ENCODE assay signal across 23 cellular contexts in genomic region chr15:55420171-55420871, GRCh38. TPM values are rescaled to one million over a fixed set of nuclear protein-coding genes. Genes with fewer than 3 reads are reported as not detected.
A peak's percentile ranks its signal among the peaks of the same experiment; 100 is the strongest.
DNase-seq lines count a peak whose midpoint lies in the region; ATAC-seq lines count a peak whose summit lies in the region.
"Had no signal": no experiment of that assay in that cellular context is flagged by ENCODE, and none has a peak within 500 bp of the region (broad histone marks: within the 10 kb centered on the region; RNA-seq: fewer than 3 reads in every experiment).

No MANE protein-coding gene starts in this region.

- no peaks in the 10 kb centered on the region for H3K36me3 Mint-ChIP-seq in activated T-helper 17 cell treated with anti-CD3 and anti-CD28 coated beads, Interleukin-2, amount 50 U/mL, for 72 hours (ENCODE audit: low read depth)
- H3K36me3 Mint-ChIP-seq: CD4-positive, CD25-positive, alpha-beta regulatory T cell had no signal

- H3K9me3 Mint-ChIP-seq in activated T-helper 17 cell treated with anti-CD3 and anti-CD28 coated beads, Interleukin-2, amount 50 U/mL, for 72 hours: no peaks in the 10 kb centered on the region
- H3K9me3 Mint-ChIP-seq: CD4-positive, CD25-positive, alpha-beta regulatory T cell had no signal

- no peak overlapping the region for H3K27ac Mint-ChIP-seq in activated T-helper 17 cell treated with anti-CD3 and anti-CD28 coated beads, Interleukin-2, amount 50 U/mL, for 72 hours
- H3K27ac Mint-ChIP-seq: CD4-positive, CD25-positive, alpha-beta regulatory T cell; T-helper 17 cell had no signal

- ATAC-seq in HG03439 (IDR thresholded peaks at IDR 0.05; ENCODE audit: unreplicated experiment) (no peak), HG03280 (IDR thresholded peaks at IDR 0.05; ENCODE audit: unreplicated experiment) (no peak)
- no peak for ATAC-seq in activated T-helper 17 cell treated with anti-CD3 and anti-CD28 coated beads, Interleukin-2, amount 50 U/mL, for 72 hours (replicated peaks)
- ATAC-seq: Right ventricle myocardium inferior, SK-N-SH treated with all-trans-retinoic acid at 6 μM for 48 hours, T-helper 17 cell had no signal

- H3K4me3 Mint-ChIP-seq in activated T-helper 17 cell treated with anti-CD3 and anti-CD28 coated beads, Interleukin-2, amount 50 U/mL, for 72 hours: no peak overlapping the region
- H3K4me3 Mint-ChIP-seq: CD4-positive, CD25-positive, alpha-beta regulatory T cell; T-helper 17 cell had no signal

- H3K4me1 Mint-ChIP-seq in activated T-helper 17 cell treated with anti-CD3 and anti-CD28 coated beads, Interleukin-2, amount 50 U/mL, for 72 hours: no peaks in the 10 kb centered on the region
- H3K4me1 Mint-ChIP-seq: CD4-positive, CD25-positive, alpha-beta regulatory T cell; T-helper 17 cell had no signal

- DNase-seq in NCI-H82 (lab: John Stamatoyannopoulos, UW) (peak; percentile 14), NCI-H82 treated with DMSO at 0.1 percent for 48 hours (lab: John Stamatoyannopoulos, UW; ENCODE audit: unreplicated experiment) (no peak), NCI-H1694 treated with DMSO at 0.1 percent for 48 hours (lab: John Stamatoyannopoulos, UW) (peak; percentile 61), NOMO-1 treated with dmso at 0.1 percent for 144 hours (lab: John Stamatoyannopoulos, UW; ENCODE audit: unreplicated experiment) (peak; percentile 8), T1000 (lab: John Stamatoyannopoulos, UW) (no peak)
- DNase-seq: BE2C; CD4-positive, CD25-positive, alpha-beta regulatory T cell; DMS53; GM23248; H7; Karpas-422; NCI-H1092 treated with DMSO at 0.1 percent for 48 hours; NCI-H1436 treated with DMSO at 0.1 percent for 48 hours; NCI-H2029; NCI-H2227 treated with DMSO at 0.1 percent for 48 hours; PC-9; SJCRH30; T-helper 17 cell had no signal

- H3K27me3 Mint-ChIP-seq in activated T-helper 17 cell treated with anti-CD3 and anti-CD28 coated beads, Interleukin-2, amount 50 U/mL, for 72 hours: no peaks in the 10 kb centered on the region
- H3K27me3 Mint-ChIP-seq: T-helper 17 cell had no signal

RNA-seq across cellular contexts. Expression of gene PIERCE2, which starts 12.0 kb away (rescaled TPM):
- not detected for total RNA-seq in activated T-helper 17 cell treated with anti-CD3 and anti-CD28 coated beads, Interleukin-2, amount 50 U/mL, for 72 hours
- total RNA-seq: CD4-positive, CD25-positive, alpha-beta regulatory T cell had no signal

RNA-seq across cellular contexts. Expression of gene CCPG1, which starts 12.2 kb away (rescaled TPM):
- total RNA-seq in activated T-helper 17 cell treated with anti-CD3 and anti-CD28 coated beads, Interleukin-2, amount 50 U/mL, for 72 hours: 10 to 100 TPM in 1 of 2 donors, 1 to 10 TPM in 1; 8.7 to 10.9 TPM

Comparison
In these comparisons a context has a peak if more than half of its experiments do, and no peak if none do; other contexts are left out.
1. DNase-seq: peak in NCI-H82 (single experiment), NCI-H1694 treated with DMSO at 0.1 percent for 48 hours (single experiment) and NOMO-1 treated with dmso at 0.1 percent for 144 hours (single experiment); none in NCI-H82 treated with DMSO at 0.1 percent for 48 hours (single experiment) and T1000 (single experiment).